ENCODE assay signal across 25 cellular contexts in the genomic region with DNA sequence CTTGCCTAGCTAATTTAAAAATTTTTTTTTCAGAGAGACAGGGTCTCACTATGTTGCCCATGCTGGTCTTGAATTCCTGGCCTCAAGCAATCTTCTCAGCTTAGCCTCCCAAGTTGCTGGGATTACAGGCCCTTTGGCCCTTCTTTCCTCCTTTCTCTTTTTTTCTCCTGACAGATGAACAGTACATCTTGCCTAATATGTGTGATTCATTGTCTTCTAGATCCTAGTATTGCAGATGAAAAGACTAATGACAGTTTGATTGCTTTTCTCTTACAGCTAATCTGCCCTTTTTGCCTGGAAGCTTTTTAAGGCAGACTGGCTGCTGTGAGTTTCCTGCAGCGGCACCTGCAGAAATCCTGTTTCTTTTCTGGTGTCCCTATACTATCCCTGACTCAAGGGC. TPM values are rescaled to one million over a fixed set of nuclear protein-coding genes. Genes with fewer than 3 reads are reported as not detected.
A peak's percentile ranks its signal among the peaks of the same experiment; 100 is the strongest.
DNase-seq lines count a peak whose midpoint lies in the region; ATAC-seq and TF ChIP-seq lines count a peak whose summit lies in the region.
"Had no signal": no experiment of that assay in that cellular context is flagged by ENCODE, and none has a peak within 500 bp of the region (broad histone marks: within the 10 kb centered on the region; RNA-seq: fewer than 3 reads in every experiment).

No MANE protein-coding gene starts in this region.

- TF ChIP-seq CTCF in RWPE1 (conservative IDR thresholded peaks at IDR 0.05; ENCODE audit: low read depth) (no peak), neural crest cell (conservative IDR thresholded peaks at IDR 0.05) (no peak)

- no peaks in the 10 kb centered on the region for H3K27me3 Mint-ChIP-seq in neural crest cell (ENCODE audit: low read depth)
- H3K27me3 Mint-ChIP-seq: activated naive CD4-positive, alpha-beta T cell treated with anti-CD3 and anti-CD28 coated beads, Interleukin-2, amount 10 ng/mL, durations not matched to agents 7 days and 5 days; activated T-helper 17 cell treated with anti-CD3 and anti-CD28 coated beads, Interleukin-2, amount 50 U/mL, for 72 hours; brain; naive thymus-derived CD8-positive, alpha-beta T cell; stimulated activated memory B cell treated with anti-CD40 and anti-IgM and Interleukin-4, amounts not matched to agents 10 μg/mL and 1 μg/mL and 100 μg/mL, for 72 hours had no signal

- H3K9me2 ChIP-seq in GM23248 (ENCODE audit: insufficient read depth): no peaks in the 10 kb centered on the region

- no peak overlapping the region for H3K4me2 ChIP-seq in GM23248 (ENCODE audit: unreplicated experiment)
- H3K4me2 ChIP-seq: BLaER1 treated with 17β-estradiol and CSF1 and Interleukin-3, amounts not matched to agents 10 nM and 100 nM had no signal

- intact Hi-C loops in head of caudate nucleus (cut with DNase I): no loop called here

- 0 out of 2 replicates have a peak, but pooled peaks cover 11% of the 10 kb centered on the region for H3F3A ChIP-seq in GM23248 (ENCODE audit: insufficient read depth)

- H3K27ac ChIP-seq in GM23248: no peak overlapping the region
- H3K27ac ChIP-seq in RWPE1: no peak overlapping the region
- H3K27ac ChIP-seq: adrenal gland; BLaER1 treated with 17β-estradiol and CSF1 and Interleukin-3, amounts not matched to agents 10 nM and 100 nM; dorsolateral prefrontal cortex; transverse colon had no signal

- CTCF ChIA-PET in RWPE1 (lab: Yijun Ruan, JAX): interaction anchor here (0.5 kb wide), 1 partner anchor 48 kb away, joined by 3 read pairs; no protein-coding TSS in a partner anchor

- H3K9me3 Mint-ChIP-seq in neural crest cell: no peaks in the 10 kb centered on the region
- H3K9me3 Mint-ChIP-seq: activated naive CD4-positive, alpha-beta T cell treated with anti-CD3 and anti-CD28 coated beads, Interleukin-2, amount 10 ng/mL, durations not matched to agents 7 days and 5 days; activated T-helper 17 cell treated with anti-CD3 and anti-CD28 coated beads, Interleukin-2, amount 50 U/mL, for 72 hours; naive thymus-derived CD8-positive, alpha-beta T cell; stimulated activated memory B cell treated with anti-CD40 and anti-IgM and Interleukin-4, amounts not matched to agents 10 μg/mL and 1 μg/mL and 100 μg/mL, for 72 hours had no signal

- H3K4me3 Mint-ChIP-seq in neural crest cell: no peak overlapping the region
- H3K4me3 Mint-ChIP-seq: activated CD8-positive, alpha-beta T cell treated with anti-CD3 and anti-CD28 coated beads, Interleukin-2, amount 10 ng/mL, durations not matched to agents 7 days and 5 days; activated naive CD4-positive, alpha-beta T cell treated with anti-CD3 and anti-CD28 coated beads, Interleukin-2, amount 10 ng/mL, durations not matched to agents 7 days and 5 days; activated T-helper 17 cell treated with anti-CD3 and anti-CD28 coated beads, Interleukin-2, amount 50 U/mL, for 72 hours; brain; naive thymus-derived CD8-positive, alpha-beta T cell; stimulated activated memory B cell treated with anti-CD40 and anti-IgM and Interleukin-4, amounts not matched to agents 10 μg/mL and 1 μg/mL and 100 μg/mL, for 72 hours had no signal

- POLR2A ChIA-PET in RWPE1 (lab: Yijun Ruan, JAX; ENCODE audit: low non-redundant PET): interaction anchor here (1.1 kb wide), 1 partner anchor 12 kb away, joined by 4 read pairs; the partner anchor contains the start of genes DEPDC4 and SCYL2

- no peaks in the 10 kb centered on the region for H3K36me3 ChIP-seq in GM23248 (ENCODE audit: low read depth)
- H3K36me3 ChIP-seq: adrenal gland; BLaER1 treated with 17β-estradiol and CSF1 and Interleukin-3, amounts not matched to agents 10 nM and 100 nM; transverse colon had no signal

- no peaks in the 10 kb centered on the region for H3K79me2 ChIP-seq in GM23248 (ENCODE audit: insufficient read depth)

- H3K4me3 ChIP-seq in GM23248: no peak overlapping the region
- H3K4me3 ChIP-seq: adrenal gland; BLaER1 treated with 17β-estradiol and CSF1 and Interleukin-3, amounts not matched to agents 10 nM and 100 nM; transverse colon had no signal

- H3K27me3 ChIP-seq in GM23248 (replicated peaks; ENCODE audit: insufficient read depth): no peaks in the 10 kb centered on the region
- H3K27me3 ChIP-seq: adrenal gland; BLaER1 treated with 17β-estradiol and CSF1 and Interleukin-3, amounts not matched to agents 10 nM and 100 nM; dorsolateral prefrontal cortex; transverse colon had no signal

- H3K4me1 Mint-ChIP-seq in neural crest cell: peaks cover 7% of the 10 kb centered on the region
- H3K4me1 Mint-ChIP-seq: activated T-helper 17 cell treated with anti-CD3 and anti-CD28 coated beads, Interleukin-2, amount 50 U/mL, for 72 hours; brain; naive thymus-derived CD8-positive, alpha-beta T cell; stimulated activated memory B cell treated with anti-CD40 and anti-IgM and Interleukin-4, amounts not matched to agents 10 μg/mL and 1 μg/mL and 100 μg/mL, for 72 hours had no signal

- WGBS in GM23248 (ENCODE audit: low coverage in 1 of 2, low lambda C conversion rate in 2 of 2, missing lambda C conversion rate in 2 of 2), 2 experiments: 24 to 30% methylated on average over 1 of the region's 1 CpG

- no peaks in the 10 kb centered on the region for H3K4me1 ChIP-seq in GM23248 (ENCODE audit: insufficient read depth)
- H3K4me1 ChIP-seq: adrenal gland had no signal

- peak overlapping the region; percentile 36 for H3K27ac Mint-ChIP-seq in neural crest cell (ENCODE audit: unreplicated experiment)
- H3K27ac Mint-ChIP-seq: activated CD8-positive, alpha-beta T cell treated with anti-CD3 and anti-CD28 coated beads, Interleukin-2, amount 10 ng/mL, durations not matched to agents 7 days and 5 days; activated naive CD4-positive, alpha-beta T cell treated with anti-CD3 and anti-CD28 coated beads, Interleukin-2, amount 10 ng/mL, durations not matched to agents 7 days and 5 days; activated T-helper 17 cell treated with anti-CD3 and anti-CD28 coated beads, Interleukin-2, amount 50 U/mL, for 72 hours; brain; stimulated activated memory B cell treated with anti-CD40 and anti-IgM and Interleukin-4, amounts not matched to agents 10 μg/mL and 1 μg/mL and 100 μg/mL, for 72 hours had no signal

- H3K9ac ChIP-seq in GM23248: no peak overlapping the region
- H3K9ac ChIP-seq: BLaER1 treated with 17β-estradiol and CSF1 and Interleukin-3, amounts not matched to agents 10 nM and 100 nM had no signal

- DNase-seq in GM23248: peak; percentile 52
- DNase-seq in RWPE1 (ENCODE audit: low spot score): peak; percentile 20
- DNase-seq in neural crest cell (ENCODE audit: low read depth, low spot score): no peak
- no peak for DNase-seq in DMS153 treated with DMSO at 0.1 percent for 48 hours (lab: John Stamatoyannopoulos, UW; ENCODE audit: unreplicated experiment)
- DNase-seq in NCI-H748 (lab: John Stamatoyannopoulos, UW; ENCODE audit: unreplicated experiment): no peak
- DNase-seq in head of caudate nucleus: no peak
- DNase-seq: activated CD4-positive, alpha-beta T cell treated with anti-CD3 and anti-CD28 coated beads for 4 hours; activated CD8-positive, alpha-beta T cell treated with anti-CD3 and anti-CD28 coated beads, Interleukin-2, amount 10 ng/mL, durations not matched to agents 7 days and 5 days; activated naive CD4-positive, alpha-beta T cell treated with anti-CD3 and anti-CD28 coated beads, Interleukin-2, amount 10 ng/mL, durations not matched to agents 7 days and 5 days; adrenal gland; COR-L47; DND-41; dorsolateral prefrontal cortex; GOT3; islet precursor cell; naive thymus-derived CD8-positive, alpha-beta T cell; NCI-H1930; PC-3; transverse colon had no signal

- no peak overlapping the region for H2AFZ ChIP-seq in GM23248

- H3K9me3 ChIP-seq in GM23248 (ENCODE audit: low read depth): no peaks in the 10 kb centered on the region
- H3K9me3 ChIP-seq: adrenal gland; BLaER1 treated with 17β-estradiol and CSF1 and Interleukin-3, amounts not matched to agents 10 nM and 100 nM; transverse colon had no signal

- H4K20me1 ChIP-seq in GM23248 (ENCODE audit: insufficient read depth): no peaks in the 10 kb centered on the region
- H4K20me1 ChIP-seq: BLaER1 treated with 17β-estradiol and CSF1 and Interleukin-3, amounts not matched to agents 10 nM and 100 nM had no signal

- peak; percentile 77 for ATAC-seq in esophagus mucosa
- ATAC-seq: activated CD8-positive, alpha-beta T cell treated with anti-CD3 and anti-CD28 coated beads, Interleukin-2, amount 10 ng/mL, durations not matched to agents 7 days and 5 days; activated T-helper 17 cell treated with anti-CD3 and anti-CD28 coated beads, Interleukin-2, amount 50 U/mL, for 72 hours; naive thymus-derived CD8-positive, alpha-beta T cell; PC-3; Right ventricle myocardium inferior; stimulated activated memory B cell treated with anti-CD40 and anti-IgM and Interleukin-4, amounts not matched to agents 10 μg/mL and 1 μg/mL and 100 μg/mL, for 72 hours had no signal

- in situ Hi-C loops in GM23248 (cut with MboI): no loop called here

- peaks cover 3% of the 10 kb centered on the region for H3K36me3 Mint-ChIP-seq in neural crest cell (ENCODE audit: low read depth)
- H3K36me3 Mint-ChIP-seq: brain had no signal

RNA-seq across cellular contexts. Expression of gene DEPDC4, which starts 12.0 kb away (rescaled TPM):
- 0.13 TPM in 1 of 2 replicates, not detected in the other for total RNA-seq in GM23248 (2014; rRNA removed; shearing (Covaris generic))
- 1.5 and 2.7 TPM in 2 replicates for polyA plus RNA-seq in GM23248 (2016; fragmentation: Nextera tagmentation; extraction: Ambion mirVana)
- total RNA-seq in esophagus mucosa (0.68 TPM), neural crest cell (3.5 and 4.1 TPM in 2 replicates)

RNA-seq across cellular contexts. Expression of gene SCYL2, which starts 12.1 kb away (rescaled TPM):
- total RNA-seq in GM23248 (2014; rRNA removed; shearing (Covaris generic)): 42.9 and 45.0 TPM in 2 replicates
- polyA plus RNA-seq in GM23248 (2016; fragmentation: Nextera tagmentation; extraction: Ambion mirVana): 27.2 and 28.3 TPM in 2 replicates
- total RNA-seq in esophagus mucosa (29.3 TPM), neural crest cell (56.2 and 59.8 TPM in 2 replicates)

RNA-seq across cellular contexts. Expression of gene ACTR6, which starts 54.3 kb away (rescaled TPM):
- 25.1 and 36.3 TPM in 2 replicates for total RNA-seq in GM23248 (2014; rRNA removed; shearing (Covaris generic))
- polyA plus RNA-seq in GM23248 (2016; fragmentation: Nextera tagmentation; extraction: Ambion mirVana): 29.7 and 31.5 TPM in 2 replicates
- 20.4 TPM for total RNA-seq in esophagus mucosa
- total RNA-seq in neural crest cell: 36.3 and 38.2 TPM in 2 replicates

Comparison
In these comparisons a context has a peak if more than half of its experiments do, and no peak if none do; other contexts are left out.
1. DNase-seq: peak in GM23248 (single experiment) and RWPE1 (single experiment); none in neural crest cell (single experiment), DMS153 treated with DMSO at 0.1 percent for 48 hours (single experiment), NCI-H748 (single experiment) and head of caudate nucleus (0 of 42).